In genomic region chr14:88823968-88824313, GRCh38 we compare ENCODE assay signal across 7 cellular contexts. TPM values are rescaled to one million over a fixed set of nuclear protein-coding genes. Genes with fewer than 3 reads are reported as not detected.
DNase-seq lines count a peak whose midpoint lies in the region; ATAC-seq and TF ChIP-seq lines count a peak whose summit lies in the region.

No MANE protein-coding gene starts in this region.

- peak overlapping the region; percentile 43 for H3K9ac ChIP-seq in muscle layer of colon (ENCODE audit: low read length)

- peak overlapping the region; percentile 30 to 35 for H3K4me3 ChIP-seq in body of pancreas
- peak overlapping the region; percentile 75 to 83 for H3K4me3 ChIP-seq in muscle layer of colon (ENCODE audit: low read depth in 1 of 2, low read length in 2 of 2)

- intact Hi-C loops in body of pancreas (cut with DNase I), result no loop called here

- no peak for TF ChIP-seq CTCF in body of pancreas (IDR thresholded peaks at IDR 0.05)

- H3K4me1 ChIP-seq in body of pancreas (peaks cover 9% of the 10 kb centered on the region), muscle layer of colon (ENCODE audit: insufficient read depth, low read length) (peaks cover 6% of the 10 kb centered on the region)

- H3K27ac ChIP-seq in body of pancreas, result peak overlapping the region; percentile 73 to 94 (median 86)
- peak overlapping the region; percentile 71 for H3K27ac ChIP-seq in muscle layer of colon (ENCODE audit: low read depth, low read length)

- H3K9me3 ChIP-seq in body of pancreas, result no peaks in the 10 kb centered on the region
- no peaks in the 10 kb centered on the region for H3K9me3 ChIP-seq in muscle layer of colon (ENCODE audit: low read length)

- no peak for DNase-seq in body of pancreas
- no peak for DNase-seq in effector CD4-positive, alpha-beta T cell
- DNase-seq in ureter (ENCODE audit: low spot score), result no peak
- no peak for DNase-seq in GF-D8 (lab: John Stamatoyannopoulos, UW)

- WGBS in body of pancreas, 2 donors, result 1 to 3% methylated on average over 9 of the region's 9 CpGs

- ATAC-seq in GM19452 (IDR thresholded peaks at IDR 0.05; ENCODE audit: unreplicated experiment), result peak; percentile 10
- peak; percentile 14 for ATAC-seq in HG03175 (IDR thresholded peaks at IDR 0.05; ENCODE audit: unreplicated experiment)
- ATAC-seq in body of pancreas, result peak; percentile 2

- no peak for TF ChIP-seq POLR2A in body of pancreas (IDR thresholded peaks at IDR 0.05)

- H3K27me3 ChIP-seq in body of pancreas (no peaks in the 10 kb centered on the region), muscle layer of colon (ENCODE audit: control insufficient read depth in 1 of 2, insufficient read depth in 2 of 2, low read length in 2 of 2) (no peaks in the 10 kb centered on the region)

- H3K36me3 ChIP-seq in body of pancreas (replicated peaks in 1 of 2; ENCODE audit: insufficient read depth in 1 of 2, low read depth in 2 of 2) (no peaks in the 10 kb centered on the region), muscle layer of colon (ENCODE audit: insufficient read depth, low read length) (no peaks in the 10 kb centered on the region)

RNA-seq across cellular contexts. Expression of gene TTC8, which starts 0.5 kb away (rescaled TPM):
- total RNA-seq in body of pancreas (10 to 100 TPM; 11.2 to 16.3 TPM), ureter (44.7 TPM)

RNA-seq across cellular contexts. Expression of gene EML5, which starts 31.2 kb away (rescaled TPM):
- total RNA-seq in body of pancreas (1 to 10 TPM; 2.9 to 3.3 TPM), ureter (2.0 TPM)
